In genomic region chr6:139479433-139480222, GRCh38 we compare ENCODE assay signal across 27 cellular contexts.
"Had no signal": no experiment of that assay in that cellular context is flagged by ENCODE, and none has a peak within 500 bp of the region (broad histone marks: within the 10 kb centered on the region; RNA-seq: fewer than 3 reads in every experiment).

No MANE protein-coding gene starts in this region.

- H3K4me1 ChIP-seq: foreskin keratinocyte, uterus had no signal

- H3K27me3 ChIP-seq: esophagus muscularis mucosa, foreskin keratinocyte, heart left ventricle, uterus had no signal

- H3K27ac ChIP-seq: esophagus muscularis mucosa, foreskin keratinocyte, heart left ventricle, left ventricle myocardium inferior, skin epidermis, thoracic aorta, uterus had no signal

- H3K9me3 Mint-ChIP-seq: activated naive CD4-positive, alpha-beta T cell treated with anti-CD3 and anti-CD28 coated beads, Interleukin-2, amount 50 U/mL, for 72 hours; activated T-cell treated with anti-CD3 and anti-CD28 coated beads, Interleukin-2, amount 50 U/mL, for 72 hours; central memory CD8-positive, alpha-beta T cell; dendritic cell treated with granulocyte-macrophage colony-stimulating factor and Interleukin-4, amounts not matched to agents 40 ng/mL and 50 ng/mL, for 4 days; naive B cell had no signal

- DNase-seq: activated CD4-positive, alpha-beta T cell treated with anti-CD3 and anti-CD28 coated beads for 36 hours; activated CD4-positive, alpha-beta T cell treated with anti-CD3 and anti-CD28 coated beads, Interleukin-2, amount 50 U/mL, for 4 hours; activated CD4-positive, CD25-positive, alpha-beta regulatory T cell; activated naive CD4-positive, alpha-beta T cell; activated T-cell treated with anti-CD3 and anti-CD28 coated beads for 4 hours; activated T-cell treated with anti-CD3 and anti-CD28 coated beads, Interleukin-2, amount 50 U/mL, for 72 hours; foreskin keratinocyte; heart left ventricle; hypothalamus; kidney glomerular epithelial cell; left ventricle myocardium inferior; mammary epithelial cell; naive B cell; stimulated activated CD4-positive, alpha-beta T cell treated with anti-CD3 and anti-CD28 coated beads, Interleukin-12 subunit alpha, Interleukin-12 subunit beta, amount 100 ng/mL, for 4 hours; stimulated activated CD4-positive, alpha-beta T cell treated with anti-CD3 and anti-CD28 coated beads, Interleukin-4, amount 100 ng/mL, for 1 hour; stimulated activated naive CD8-positive, alpha-beta T cell treated with anti-CD3 and anti-CD28 coated beads, Interleukin-15, Interleukin-2, amounts not matched to agents 100 U/mL and 50 U/mL, for 24 hours; uterus had no signal

- H3K27me3 Mint-ChIP-seq: activated CD4-positive, alpha-beta T cell treated with anti-CD3 and anti-CD28 coated beads for 36 hours; central memory CD8-positive, alpha-beta T cell; dendritic cell treated with granulocyte-macrophage colony-stimulating factor and Interleukin-4, amounts not matched to agents 40 ng/mL and 50 ng/mL, for 4 days; progenitor cell of endocrine pancreas had no signal

- H3K36me3 Mint-ChIP-seq: activated naive CD4-positive, alpha-beta T cell treated with anti-CD3 and anti-CD28 coated beads, Interleukin-2, amount 50 U/mL, for 72 hours; mesothelial cell of epicardium; naive B cell had no signal

- H3K9me3 ChIP-seq: esophagus muscularis mucosa, heart left ventricle, left ventricle myocardium inferior, thoracic aorta, uterus had no signal

- ATAC-seq: activated CD4-positive, alpha-beta T cell treated with anti-CD3 and anti-CD28 coated beads for 36 hours; activated naive CD4-positive, alpha-beta T cell treated with anti-CD3 and anti-CD28 coated beads, Interleukin-2, amount 50 U/mL, for 72 hours; activated T-cell treated with anti-CD3 and anti-CD28 coated beads, Interleukin-2, amount 50 U/mL, for 72 hours; foreskin keratinocyte; heart left ventricle; sciatic nerve; stimulated activated naive CD8-positive, alpha-beta T cell treated with anti-CD3 and anti-CD28 coated beads, Interleukin-15, Interleukin-2, amounts not matched to agents 100 U/mL and 50 U/mL, for 24 hours had no signal

- H3K4me1 Mint-ChIP-seq: naive B cell had no signal

- H3K36me3 ChIP-seq: esophagus muscularis mucosa, heart left ventricle, left ventricle myocardium inferior, thoracic aorta, uterus had no signal

- H3K4me3 Mint-ChIP-seq: activated CD4-positive, alpha-beta T cell treated with anti-CD3 and anti-CD28 coated beads for 36 hours; activated T-cell treated with anti-CD3 and anti-CD28 coated beads, Interleukin-2, amount 50 U/mL, for 72 hours; central memory CD8-positive, alpha-beta T cell; dendritic cell treated with granulocyte-macrophage colony-stimulating factor and Interleukin-4, amounts not matched to agents 40 ng/mL and 50 ng/mL, for 4 days; mesothelial cell of epicardium; naive B cell; neural crest cell had no signal

- H3K27ac Mint-ChIP-seq: activated CD4-positive, alpha-beta T cell treated with anti-CD3 and anti-CD28 coated beads for 36 hours; activated naive CD4-positive, alpha-beta T cell treated with anti-CD3 and anti-CD28 coated beads, Interleukin-2, amount 50 U/mL, for 72 hours; activated T-cell treated with anti-CD3 and anti-CD28 coated beads, Interleukin-2, amount 50 U/mL, for 72 hours; dendritic cell treated with granulocyte-macrophage colony-stimulating factor and Interleukin-4, amounts not matched to agents 40 ng/mL and 50 ng/mL, for 4 days; mesothelial cell of epicardium; naive B cell; progenitor cell of endocrine pancreas had no signal

- H3K4me3 ChIP-seq: esophagus muscularis mucosa, heart left ventricle, left ventricle myocardium inferior, skin epidermis, thoracic aorta, uterus had no signal
